Comparison of ENCODE assay signal across 18 cellular contexts in the genomic region with DNA sequence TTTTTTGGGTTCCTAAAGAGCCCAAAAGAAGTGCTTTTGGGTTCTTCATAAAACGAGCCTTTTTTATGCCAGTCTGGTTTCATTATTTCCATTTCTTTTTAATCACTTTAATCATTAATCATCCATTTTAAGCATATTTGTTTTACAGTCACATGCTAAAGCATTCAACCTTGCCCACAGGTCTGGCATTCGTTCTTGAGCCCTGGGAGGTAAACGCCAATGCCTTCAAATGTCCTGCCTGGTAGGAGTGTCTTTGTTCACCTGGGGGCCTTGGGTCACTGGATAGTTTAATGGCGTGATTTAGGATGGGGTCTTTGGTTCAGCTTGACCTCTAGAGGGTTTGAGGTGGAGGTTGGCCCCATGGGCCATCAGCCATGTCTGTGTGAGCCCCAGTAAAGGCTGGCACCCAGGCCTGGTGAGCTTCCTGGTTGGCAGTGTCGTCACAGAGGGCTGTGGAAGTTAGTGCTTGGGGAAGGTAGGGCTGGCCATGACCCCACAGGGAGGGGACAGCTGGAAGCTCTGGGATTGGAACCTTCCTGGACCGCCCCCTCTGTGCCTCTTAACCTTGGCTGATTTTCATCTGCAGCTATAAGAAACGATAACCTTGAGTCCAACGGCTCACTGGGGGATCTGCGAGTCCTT.
"Had no signal": no experiment of that assay in that cellular context is flagged by ENCODE, and none has a peak within 500 bp of the region (broad histone marks: within the 10 kb centered on the region; RNA-seq: fewer than 3 reads in every experiment).

No MANE protein-coding gene starts in this region.

- H3K4me1 Mint-ChIP-seq: endodermal cell had no signal

- H3K9me3 ChIP-seq: colonic mucosa, neutrophil, suprapubic skin, thyroid gland had no signal

- ATAC-seq: foreskin keratinocyte; mucosa of descending colon; naive thymus-derived CD8-positive, alpha-beta T cell; stimulated activated naive B cell treated with anti-CD40 and anti-IgM and Interleukin-4, amounts not matched to agents 10 μg/mL and 1 μg/mL and 100 μg/mL, for 72 hours had no signal

- H3K27me3 ChIP-seq: colonic mucosa, foreskin keratinocyte, hepatocyte, neutrophil, right atrium auricular region, suprapubic skin, thyroid gland, uterus had no signal

- DNase-seq: colonic mucosa; dermis blood vessel endothelial cell; endodermal cell; foreskin keratinocyte; kidney glomerular epithelial cell; naive thymus-derived CD8-positive, alpha-beta T cell; stimulated activated CD4-positive, alpha-beta T cell treated with anti-CD3 and anti-CD28 coated beads, Interleukin-4, amount 100 ng/mL, for 1 hour; stimulated activated naive B cell treated with anti-CD40 and anti-IgM and Interleukin-4, amounts not matched to agents 10 μg/mL and 1 μg/mL and 100 μg/mL, for 72 hours; thyroid gland; uterus had no signal

- H3K4me1 ChIP-seq: colonic mucosa, foreskin keratinocyte, right atrium auricular region, suprapubic skin, thyroid gland, uterus had no signal

- H3K4me3 ChIP-seq: colonic mucosa, hepatocyte, mucosa of descending colon, right atrium auricular region, smooth muscle cell, suprapubic skin, thyroid gland, uterus had no signal

- H3K27ac ChIP-seq: colonic mucosa, foreskin keratinocyte, hepatocyte, neutrophil, right atrium auricular region, suprapubic skin, thyroid gland, uterus had no signal

- FAIRE-seq: endothelial cell of umbilical vein had no signal

- H3K36me3 ChIP-seq: colonic mucosa, uterus had no signal

- H3K4me3 Mint-ChIP-seq: endodermal cell; stimulated activated naive B cell treated with anti-CD40 and anti-IgM and Interleukin-4, amounts not matched to agents 10 μg/mL and 1 μg/mL and 100 μg/mL, for 72 hours; type B pancreatic cell had no signal

- H3K27ac Mint-ChIP-seq: endodermal cell; stimulated activated naive B cell treated with anti-CD40 and anti-IgM and Interleukin-4, amounts not matched to agents 10 μg/mL and 1 μg/mL and 100 μg/mL, for 72 hours; type B pancreatic cell had no signal

- H3K27me3 Mint-ChIP-seq: naive thymus-derived CD8-positive, alpha-beta T cell; stimulated activated naive B cell treated with anti-CD40 and anti-IgM and Interleukin-4, amounts not matched to agents 10 μg/mL and 1 μg/mL and 100 μg/mL, for 72 hours; type B pancreatic cell had no signal
